In the genomic region with DNA sequence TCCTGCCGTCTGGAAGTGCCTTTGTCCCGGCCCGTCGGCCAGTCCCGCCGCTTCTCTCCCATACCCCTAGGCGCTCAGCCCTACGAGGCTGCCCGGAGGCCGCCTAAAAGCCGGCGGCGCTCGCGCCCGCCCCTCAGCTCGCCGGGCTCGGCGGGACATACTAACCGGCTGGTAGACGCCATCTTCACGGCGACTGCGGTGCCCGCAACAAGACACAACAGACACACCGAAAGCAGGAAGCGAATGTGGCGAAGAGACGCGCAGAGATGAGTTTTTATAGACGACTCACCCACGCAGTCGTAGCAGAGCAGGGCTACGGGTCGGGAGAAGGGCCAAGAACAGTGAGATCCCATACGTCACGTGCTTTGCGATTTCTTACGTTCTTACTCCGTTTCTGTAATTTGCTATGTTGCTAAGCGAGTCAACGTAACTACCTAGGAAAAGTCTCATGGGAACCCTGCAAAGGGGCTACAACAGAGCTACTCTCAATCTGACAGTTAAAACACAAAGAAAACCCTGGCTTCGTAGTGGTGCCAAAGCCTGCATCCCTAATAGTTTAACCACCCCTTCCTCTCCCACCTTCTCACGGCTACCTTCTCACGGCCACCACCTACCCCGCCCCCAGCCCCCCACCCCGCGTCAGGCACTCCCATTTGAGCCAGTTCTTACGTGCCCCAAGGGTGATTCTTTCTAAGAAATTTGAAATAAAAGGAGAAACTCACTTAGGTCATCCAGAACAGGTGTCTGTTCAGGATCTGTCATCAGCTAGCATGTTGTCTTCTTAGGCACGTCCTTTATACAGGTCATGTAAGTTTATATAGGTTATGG, we compare ENCODE assay signal across 1 cellular context.
TF ChIP-seq lines count a peak whose summit lies in the region.

A gene with protein sequence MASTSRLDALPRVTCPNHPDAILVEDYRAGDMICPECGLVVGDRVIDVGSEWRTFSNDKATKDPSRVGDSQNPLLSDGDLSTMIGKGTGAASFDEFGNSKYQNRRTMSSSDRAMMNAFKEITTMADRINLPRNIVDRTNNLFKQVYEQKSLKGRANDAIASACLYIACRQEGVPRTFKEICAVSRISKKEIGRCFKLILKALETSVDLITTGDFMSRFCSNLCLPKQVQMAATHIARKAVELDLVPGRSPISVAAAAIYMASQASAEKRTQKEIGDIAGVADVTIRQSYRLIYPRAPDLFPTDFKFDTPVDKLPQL (minus strand): TSS at position 250 of the 828 bp plus-strand sequence. CDS start 68 bp downstream, at position 182.

TF ChIP-seq in HepG2, 621 proteins besides CTCF, POLR2A, EP300 and RAD21 (continued from another document and continues in another):
- TF ChIP-seq, protein P1, sequence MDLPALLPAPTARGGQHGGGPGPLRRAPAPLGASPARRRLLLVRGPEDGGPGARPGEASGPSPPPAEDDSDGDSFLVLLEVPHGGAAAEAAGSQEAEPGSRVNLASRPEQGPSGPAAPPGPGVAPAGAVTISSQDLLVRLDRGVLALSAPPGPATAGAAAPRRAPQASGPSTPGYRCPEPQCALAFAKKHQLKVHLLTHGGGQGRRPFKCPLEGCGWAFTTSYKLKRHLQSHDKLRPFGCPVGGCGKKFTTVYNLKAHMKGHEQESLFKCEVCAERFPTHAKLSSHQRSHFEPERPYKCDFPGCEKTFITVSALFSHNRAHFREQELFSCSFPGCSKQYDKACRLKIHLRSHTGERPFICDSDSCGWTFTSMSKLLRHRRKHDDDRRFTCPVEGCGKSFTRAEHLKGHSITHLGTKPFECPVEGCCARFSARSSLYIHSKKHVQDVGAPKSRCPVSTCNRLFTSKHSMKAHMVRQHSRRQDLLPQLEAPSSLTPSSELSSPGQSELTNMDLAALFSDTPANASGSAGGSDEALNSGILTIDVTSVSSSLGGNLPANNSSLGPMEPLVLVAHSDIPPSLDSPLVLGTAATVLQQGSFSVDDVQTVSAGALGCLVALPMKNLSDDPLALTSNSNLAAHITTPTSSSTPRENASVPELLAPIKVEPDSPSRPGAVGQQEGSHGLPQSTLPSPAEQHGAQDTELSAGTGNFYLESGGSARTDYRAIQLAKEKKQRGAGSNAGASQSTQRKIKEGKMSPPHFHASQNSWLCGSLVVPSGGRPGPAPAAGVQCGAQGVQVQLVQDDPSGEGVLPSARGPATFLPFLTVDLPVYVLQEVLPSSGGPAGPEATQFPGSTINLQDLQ (CRISPR knock-in tag; IDR thresholded peaks at IDR 0.05): peak; percentile 70; the same call in 1 of the 2 replicates
- TF ChIP-seq GRHL1 (CRISPR knock-in tag; conservative IDR thresholded peaks at IDR 0.05): no peak
- peak; percentile 78 for TF ChIP-seq MED1 (CRISPR knock-in tag; IDR thresholded peaks at IDR 0.05)
- TF ChIP-seq U2AF1 (optimal IDR thresholded peaks at IDR 0.05; ENCODE audit: low read depth, low read length): no peak
- no peak for TF ChIP-seq MEIS1 (CRISPR knock-in tag; IDR thresholded peaks at IDR 0.05; ENCODE audit: borderline replicate concordance)
- TF ChIP-seq ZNF598 (CRISPR knock-in tag; IDR thresholded peaks at IDR 0.05; ENCODE audit: borderline replicate concordance): peak; percentile 88
- TF ChIP-seq AHR (CRISPR knock-in tag; IDR thresholded peaks at IDR 0.05): peak; percentile 66; the same call in 1 of the 2 replicates
- TF ChIP-seq, protein P2, sequence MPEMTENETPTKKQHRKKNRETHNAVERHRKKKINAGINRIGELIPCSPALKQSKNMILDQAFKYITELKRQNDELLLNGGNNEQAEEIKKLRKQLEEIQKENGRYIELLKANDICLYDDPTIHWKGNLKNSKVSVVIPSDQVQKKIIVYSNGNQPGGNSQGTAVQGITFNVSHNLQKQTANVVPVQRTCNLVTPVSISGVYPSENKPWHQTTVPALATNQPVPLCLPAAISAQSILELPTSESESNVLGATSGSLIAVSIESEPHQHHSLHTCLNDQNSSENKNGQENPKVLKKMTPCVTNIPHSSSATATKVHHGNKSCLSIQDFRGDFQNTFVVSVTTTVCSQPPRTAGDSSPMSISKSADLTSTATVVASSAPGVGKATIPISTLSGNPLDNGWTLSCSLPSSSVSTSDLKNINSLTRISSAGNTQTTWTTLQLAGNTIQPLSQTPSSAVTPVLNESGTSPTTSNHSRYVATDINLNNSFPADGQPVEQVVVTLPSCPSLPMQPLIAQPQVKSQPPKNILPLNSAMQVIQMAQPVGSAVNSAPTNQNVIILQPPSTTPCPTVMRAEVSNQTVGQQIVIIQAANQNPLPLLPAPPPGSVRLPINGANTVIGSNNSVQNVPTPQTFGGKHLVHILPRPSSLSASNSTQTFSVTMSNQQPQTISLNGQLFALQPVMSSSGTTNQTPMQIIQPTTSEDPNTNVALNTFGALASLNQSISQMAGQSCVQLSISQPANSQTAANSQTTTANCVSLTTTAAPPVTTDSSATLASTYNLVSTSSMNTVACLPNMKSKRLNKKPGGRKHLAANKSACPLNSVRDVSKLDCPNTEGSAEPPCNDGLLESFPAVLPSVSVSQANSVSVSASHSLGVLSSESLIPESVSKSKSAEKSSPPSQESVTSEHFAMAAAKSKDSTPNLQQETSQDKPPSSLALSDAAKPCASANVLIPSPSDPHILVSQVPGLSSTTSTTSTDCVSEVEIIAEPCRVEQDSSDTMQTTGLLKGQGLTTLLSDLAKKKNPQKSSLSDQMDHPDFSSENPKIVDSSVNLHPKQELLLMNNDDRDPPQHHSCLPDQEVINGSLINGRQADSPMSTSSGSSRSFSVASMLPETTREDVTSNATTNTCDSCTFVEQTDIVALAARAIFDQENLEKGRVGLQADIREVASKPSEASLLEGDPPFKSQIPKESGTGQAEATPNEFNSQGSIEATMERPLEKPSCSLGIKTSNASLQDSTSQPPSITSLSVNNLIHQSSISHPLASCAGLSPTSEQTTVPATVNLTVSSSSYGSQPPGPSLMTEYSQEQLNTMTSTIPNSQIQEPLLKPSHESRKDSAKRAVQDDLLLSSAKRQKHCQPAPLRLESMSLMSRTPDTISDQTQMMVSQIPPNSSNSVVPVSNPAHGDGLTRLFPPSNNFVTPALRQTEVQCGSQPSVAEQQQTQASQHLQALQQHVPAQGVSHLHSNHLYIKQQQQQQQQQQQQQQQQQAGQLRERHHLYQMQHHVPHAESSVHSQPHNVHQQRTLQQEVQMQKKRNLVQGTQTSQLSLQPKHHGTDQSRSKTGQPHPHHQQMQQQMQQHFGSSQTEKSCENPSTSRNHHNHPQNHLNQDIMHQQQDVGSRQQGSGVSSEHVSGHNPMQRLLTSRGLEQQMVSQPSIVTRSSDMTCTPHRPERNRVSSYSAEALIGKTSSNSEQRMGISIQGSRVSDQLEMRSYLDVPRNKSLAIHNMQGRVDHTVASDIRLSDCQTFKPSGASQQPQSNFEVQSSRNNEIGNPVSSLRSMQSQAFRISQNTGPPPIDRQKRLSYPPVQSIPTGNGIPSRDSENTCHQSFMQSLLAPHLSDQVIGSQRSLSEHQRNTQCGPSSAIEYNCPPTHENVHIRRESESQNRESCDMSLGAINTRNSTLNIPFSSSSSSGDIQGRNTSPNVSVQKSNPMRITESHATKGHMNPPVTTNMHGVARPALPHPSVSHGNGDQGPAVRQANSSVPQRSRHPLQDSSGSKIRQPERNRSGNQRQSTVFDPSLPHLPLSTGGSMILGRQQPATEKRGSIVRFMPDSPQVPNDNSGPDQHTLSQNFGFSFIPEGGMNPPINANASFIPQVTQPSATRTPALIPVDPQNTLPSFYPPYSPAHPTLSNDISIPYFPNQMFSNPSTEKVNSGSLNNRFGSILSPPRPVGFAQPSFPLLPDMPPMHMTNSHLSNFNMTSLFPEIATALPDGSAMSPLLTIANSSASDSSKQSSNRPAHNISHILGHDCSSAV (CRISPR knock-in tag; IDR thresholded peaks at IDR 0.05; ENCODE audit: borderline replicate concordance): no peak
- TF ChIP-seq ZNF160 (CRISPR knock-in tag; IDR thresholded peaks at IDR 0.05): no peak; the same call in 1 of the 2 replicates
- no peak for TF ChIP-seq SP1 (IDR thresholded peaks at IDR 0.05)
- TF ChIP-seq SP1 (CRISPR knock-in tag; IDR thresholded peaks at IDR 0.05): no peak
- TF ChIP-seq NONO (IDR thresholded peaks at IDR 0.05): no peak
- TF ChIP-seq NONO (CRISPR knock-in tag; conservative IDR thresholded peaks at IDR 0.05): peak; percentile 78
- TF ChIP-seq MEIS2 (CRISPR knock-in tag; IDR thresholded peaks at IDR 0.05): no peak
- TF ChIP-seq ZNF607 (CRISPR knock-in tag; IDR thresholded peaks at IDR 0.05; ENCODE audit: borderline replicate concordance): peak; percentile 77; the same call in 1 of the 2 replicates
- peak; percentile 95; the same call in 1 of the 2 replicates for TF ChIP-seq SIN3A (IDR thresholded peaks at IDR 0.05; ENCODE audit: borderline replicate concordance, low read depth, low read length)
- no peak for TF ChIP-seq KAT7 (CRISPR knock-in tag; IDR thresholded peaks at IDR 0.05; ENCODE audit: borderline replicate concordance)
- TF ChIP-seq ZNF776 (CRISPR knock-in tag; IDR thresholded peaks at IDR 0.05): no peak; the same call in 1 of the 2 replicates
- no peak for TF ChIP-seq MZF1 (CRISPR knock-in tag; IDR thresholded peaks at IDR 0.05; ENCODE audit: borderline replicate concordance)
- TF ChIP-seq, protein P3, sequence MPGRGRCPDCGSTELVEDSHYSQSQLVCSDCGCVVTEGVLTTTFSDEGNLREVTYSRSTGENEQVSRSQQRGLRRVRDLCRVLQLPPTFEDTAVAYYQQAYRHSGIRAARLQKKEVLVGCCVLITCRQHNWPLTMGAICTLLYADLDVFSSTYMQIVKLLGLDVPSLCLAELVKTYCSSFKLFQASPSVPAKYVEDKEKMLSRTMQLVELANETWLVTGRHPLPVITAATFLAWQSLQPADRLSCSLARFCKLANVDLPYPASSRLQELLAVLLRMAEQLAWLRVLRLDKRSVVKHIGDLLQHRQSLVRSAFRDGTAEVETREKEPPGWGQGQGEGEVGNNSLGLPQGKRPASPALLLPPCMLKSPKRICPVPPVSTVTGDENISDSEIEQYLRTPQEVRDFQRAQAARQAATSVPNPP (CRISPR knock-in tag; IDR thresholded peaks at IDR 0.05): no peak
- peak; percentile 76; the same call in 1 of the 2 replicates for TF ChIP-seq ZNF788 (CRISPR knock-in tag; IDR thresholded peaks at IDR 0.05; ENCODE audit: borderline replicate concordance)
- peak; percentile 97 for TF ChIP-seq DR1 (CRISPR knock-in tag; IDR thresholded peaks at IDR 0.05)
- TF ChIP-seq FOSL1 (CRISPR knock-in tag; IDR thresholded peaks at IDR 0.05; ENCODE audit: borderline replicate concordance): no peak
- TF ChIP-seq ZNF224 (CRISPR knock-in tag; IDR thresholded peaks at IDR 0.05): peak; percentile 35; the same call in 1 of the 2 replicates
- TF ChIP-seq, protein P4, sequence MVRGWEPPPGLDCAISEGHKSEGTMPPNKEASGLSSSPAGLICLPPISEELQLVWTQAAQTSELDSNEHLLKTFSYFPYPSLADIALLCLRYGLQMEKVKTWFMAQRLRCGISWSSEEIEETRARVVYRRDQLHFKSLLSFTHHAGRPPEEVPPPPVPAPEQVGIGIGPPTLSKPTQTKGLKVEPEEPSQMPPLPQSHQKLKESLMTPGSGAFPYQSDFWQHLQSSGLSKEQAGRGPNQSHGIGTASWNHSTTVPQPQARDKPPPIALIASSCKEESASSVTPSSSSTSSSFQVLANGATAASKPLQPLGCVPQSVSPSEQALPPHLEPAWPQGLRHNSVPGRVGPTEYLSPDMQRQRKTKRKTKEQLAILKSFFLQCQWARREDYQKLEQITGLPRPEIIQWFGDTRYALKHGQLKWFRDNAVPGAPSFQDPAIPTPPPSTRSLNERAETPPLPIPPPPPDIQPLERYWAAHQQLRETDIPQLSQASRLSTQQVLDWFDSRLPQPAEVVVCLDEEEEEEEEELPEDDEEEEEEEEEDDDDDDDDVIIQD (CRISPR knock-in tag; IDR thresholded peaks at IDR 0.05; ENCODE audit: low read depth): peak; percentile 60; the same call in 1 of the 2 replicates
- TF ChIP-seq ZNF547 (CRISPR knock-in tag; IDR thresholded peaks at IDR 0.05): peak; percentile 85
- TF ChIP-seq TBX3 (IDR thresholded peaks at IDR 0.05; ENCODE audit: borderline replicate concordance): no peak
- TF ChIP-seq NFKB2 (CRISPR knock-in tag; IDR thresholded peaks at IDR 0.05; ENCODE audit: borderline replicate concordance): peak; percentile 79; the same call in 1 of the 2 replicates
- peak; percentile 65 for TF ChIP-seq ZFY (CRISPR knock-in tag; IDR thresholded peaks at IDR 0.05)
- TF ChIP-seq, protein P5, sequence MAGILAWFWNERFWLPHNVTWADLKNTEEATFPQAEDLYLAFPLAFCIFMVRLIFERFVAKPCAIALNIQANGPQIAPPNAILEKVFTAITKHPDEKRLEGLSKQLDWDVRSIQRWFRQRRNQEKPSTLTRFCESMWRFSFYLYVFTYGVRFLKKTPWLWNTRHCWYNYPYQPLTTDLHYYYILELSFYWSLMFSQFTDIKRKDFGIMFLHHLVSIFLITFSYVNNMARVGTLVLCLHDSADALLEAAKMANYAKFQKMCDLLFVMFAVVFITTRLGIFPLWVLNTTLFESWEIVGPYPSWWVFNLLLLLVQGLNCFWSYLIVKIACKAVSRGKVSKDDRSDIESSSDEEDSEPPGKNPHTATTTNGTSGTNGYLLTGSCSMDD (CRISPR knock-in tag; IDR thresholded peaks at IDR 0.05): no peak
- 0 out of 2 replicates have a peak, but pooled peaks have one; percentile 25 for TF ChIP-seq ZNF543 (CRISPR knock-in tag; IDR thresholded peaks at IDR 0.05)
- no peak for TF ChIP-seq HMGA1 (CRISPR knock-in tag; conservative IDR thresholded peaks at IDR 0.05)
- TF ChIP-seq NR2F1 (CRISPR knock-in tag; IDR thresholded peaks at IDR 0.05): no peak
- TF ChIP-seq ZFP1 (CRISPR knock-in tag; IDR thresholded peaks at IDR 0.05): peak; percentile 83
- no peak for TF ChIP-seq PCBP2 (optimal IDR thresholded peaks at IDR 0.05; ENCODE audit: low read depth, low read length, poor library complexity, severe bottlenecking)
- TF ChIP-seq CBX2 (IDR thresholded peaks at IDR 0.05; ENCODE audit: low read depth, low read length): no peak
- no peak for TF ChIP-seq CBX2 (CRISPR knock-in tag; IDR thresholded peaks at IDR 0.05; ENCODE audit: low read depth)
- peak; percentile 67; the same call in 1 of the 2 replicates for TF ChIP-seq ZNF441 (CRISPR knock-in tag; IDR thresholded peaks at IDR 0.05; ENCODE audit: borderline replicate concordance)
- no peak for TF ChIP-seq ZNF761 (CRISPR knock-in tag; conservative IDR thresholded peaks at IDR 0.05)
- no peak for TF ChIP-seq RFX1 (IDR thresholded peaks at IDR 0.05)
- TF ChIP-seq ZNF720 (CRISPR knock-in tag; IDR thresholded peaks at IDR 0.05): no peak
- no peak for TF ChIP-seq TBL1XR1 (IDR thresholded peaks at IDR 0.05; ENCODE audit: borderline replicate concordance, low read length, partially characterized antibody)
- no peak for TF ChIP-seq ISX (CRISPR knock-in tag; conservative IDR thresholded peaks at IDR 0.05)
- peak; percentile 66; the same call in 1 of the 2 replicates for TF ChIP-seq ZMAT3 (CRISPR knock-in tag; conservative IDR thresholded peaks at IDR 0.05)
- TF ChIP-seq HNF4A (CRISPR knock-in tag; IDR thresholded peaks at IDR 0.05): no peak; the same call in 1 of the 2 replicates
